In genomic region chr15:70271422-70272088, GRCh38 we compare ENCODE assay signal across 8 cellular contexts.
DNase-seq lines count a peak whose midpoint lies in the region; ATAC-seq and TF ChIP-seq lines count a peak whose summit lies in the region.

No MANE protein-coding gene starts in this region.

- intact Hi-C loops in HCT116 (cut with micrococcal nuclease) = no loop called here

- TF ChIP-seq RAD21 in HCT116 (IDR thresholded peaks at IDR 0.05; ENCODE audit: low read depth) = 0 out of 2 replicates have a peak, but pooled peaks have one; percentile 13

- BruUV-seq in HCT116 (replicated peaks; lab: Mats Ljungman, UMichigan) = no TSS peak

- H3K79me2 ChIP-seq in HCT116 (ENCODE audit: insufficient read depth, low read length) = no peaks in the 10 kb centered on the region

- CTCF ChIA-PET in HCT116 (lab: Charles Lee) = no interaction called here
- CTCF ChIA-PET in activated CD8-positive, alpha-beta memory T cell treated with anti-CD3 and anti-CD28 coated beads, Interleukin-2, amount 10 ng/mL, durations not matched to agents 7 days and 5 days (lab: Charles Lee) = no interaction called here

- H4K20me1 ChIP-seq in HCT116 (ENCODE audit: insufficient read depth) = no peaks in the 10 kb centered on the region

- TF ChIP-seq POLR2A in HCT116 (IDR thresholded peaks at IDR 0.05; ENCODE audit: borderline replicate concordance, extremely low read depth, insufficient read depth, insufficient read length) (no peak), tibial nerve (IDR thresholded peaks at IDR 0.05) (peak in 1 of 2 donors; percentile 9)

- TF ChIP-seq CTCF in HCT116 (IDR thresholded peaks at IDR 0.05 in 2 of 3, conservative IDR thresholded peaks at IDR 0.05 in 1 of 3; ENCODE audit: borderline replicate concordance in 1 of 3, insufficient read depth in 1 of 3, low read depth in 2 of 3, low read length in 2 of 3) (no peak), tibial nerve (IDR thresholded peaks at IDR 0.05) (no peak)

- DNase-seq in A172 (ENCODE audit: low spot score) = peak; percentile 96
- peak; percentile 92 for DNase-seq in HCT116 (ENCODE audit: low read depth, low spot score)
- peak; percentile 76 for DNase-seq in SW480 (ENCODE audit: low spot score)
- peak; percentile 85 for DNase-seq in hepatic stellate cell (ENCODE audit: low spot score)
- DNase-seq in tibial nerve (ENCODE audit: low spot score in 2 of 2) = peak; percentile 30 to 73
- no peak for DNase-seq in inferior parietal cortex (ENCODE audit: extremely low spot score)
- DNase-seq in activated CD8-positive, alpha-beta memory T cell treated with anti-CD3 and anti-CD28 coated beads, Interleukin-2, amount 10 ng/mL, durations not matched to agents 7 days and 5 days = no peak
- DNase-seq in stimulated activated CD4-positive, alpha-beta T cell treated with anti-CD3 and anti-CD28 coated beads, Interleukin-12 subunit alpha, Interleukin-12 subunit beta, amount 100 ng/mL, for 4 hours = no peak

- no peak overlapping the region for H3K4me3 Mint-ChIP-seq in activated CD8-positive, alpha-beta memory T cell treated with anti-CD3 and anti-CD28 coated beads, Interleukin-2, amount 10 ng/mL, durations not matched to agents 7 days and 5 days

- no peaks in the 10 kb centered on the region for H3K36me3 Mint-ChIP-seq in activated CD8-positive, alpha-beta memory T cell treated with anti-CD3 and anti-CD28 coated beads, Interleukin-2, amount 10 ng/mL, durations not matched to agents 7 days and 5 days

- peak overlapping the region in 1 of 2 experiments; percentile 5; a peak in 1 of 4 replicates for H3K4me3 ChIP-seq in HCT116 (replicated peaks in 1 of 2; ENCODE audit: low read depth in 1 of 2, low read length in 2 of 2)
- H3K4me3 ChIP-seq in tibial nerve = no peak overlapping the region

- no peaks in the 10 kb centered on the region for H3K9me3 Mint-ChIP-seq in activated CD8-positive, alpha-beta memory T cell treated with anti-CD3 and anti-CD28 coated beads, Interleukin-2, amount 10 ng/mL, durations not matched to agents 7 days and 5 days (ENCODE audit: low read depth)

- peak overlapping the region; percentile 54 for H3K4me2 ChIP-seq in HCT116 (ENCODE audit: low read length)

- H3K4me1 Mint-ChIP-seq in activated CD8-positive, alpha-beta memory T cell treated with anti-CD3 and anti-CD28 coated beads, Interleukin-2, amount 10 ng/mL, durations not matched to agents 7 days and 5 days = peaks cover 8% of the 10 kb centered on the region

- ATAC-seq in HCT116 = peak; percentile 96
- no peak for ATAC-seq in activated CD8-positive, alpha-beta memory T cell treated with anti-CD3 and anti-CD28 coated beads, Interleukin-2, amount 10 ng/mL, durations not matched to agents 7 days and 5 days

- H3K4me1 ChIP-seq in HCT116 (ENCODE audit: control insufficient read depth in 1 of 2, insufficient read depth in 2 of 2, low read length in 2 of 2) (peaks cover 16 to 43% of the 10 kb centered on the region in 2 experiments), tibial nerve (peaks cover 0 to 50% (median 40%) of the 10 kb centered on the region in 4 donors)

- H3K9me3 ChIP-seq in HCT116 (ENCODE audit: control insufficient read depth in 1 of 2, insufficient read depth in 1 of 2, low read depth in 1 of 2, low read length in 2 of 2) (no peaks in the 10 kb centered on the region), tibial nerve (no peaks in the 10 kb centered on the region)

- peaks cover 42% of the 10 kb centered on the region for H3K27me3 Mint-ChIP-seq in activated CD8-positive, alpha-beta memory T cell treated with anti-CD3 and anti-CD28 coated beads, Interleukin-2, amount 10 ng/mL, durations not matched to agents 7 days and 5 days

- H3K9me2 ChIP-seq in HCT116 (ENCODE audit: insufficient read depth) = no peaks in the 10 kb centered on the region

- no peak overlapping the region for H2AFZ ChIP-seq in HCT116 (ENCODE audit: low read depth, low read length, poor library complexity, severe bottlenecking)

- no peak overlapping the region for H3K9ac ChIP-seq in HCT116 (ENCODE audit: low read length)

- RAD21 ChIA-PET in HCT116 (lab: Charles Lee; ENCODE audit: low non-redundant PET in 1 of 2, low total read pairs in 2 of 2, uncharacterized antibody in 2 of 2, unreplicated experiment in 2 of 2) = interaction anchor here in 1 of 2 experiments (0.6 to 0.8 kb wide), 2 partner anchors 48 to 802 kb away, joined by 4 to 7 read pairs; no protein-coding TSS in a partner anchor

- H3K27ac ChIP-seq in HCT116 (ENCODE audit: low read depth, low read length) (no peak overlapping the region), tibial nerve (peak overlapping the region in 2 of 4 donors; percentile 77 to 83)

- TF ChIP-seq EP300 in tibial nerve (IDR thresholded peaks at IDR 0.05) = peak in 1 of 2 donors; percentile 85

- H3K27me3 ChIP-seq in HCT116 (ENCODE audit: insufficient read depth, low read length) (peaks cover 35% of the 10 kb centered on the region; the same call in 1 of the 2 replicates), tibial nerve (no peaks in the 10 kb centered on the region)

- H3K27ac Mint-ChIP-seq in activated CD8-positive, alpha-beta memory T cell treated with anti-CD3 and anti-CD28 coated beads, Interleukin-2, amount 10 ng/mL, durations not matched to agents 7 days and 5 days = no peak overlapping the region

- no peaks in the 10 kb centered on the region for H3K36me3 ChIP-seq in HCT116 (ENCODE audit: control insufficient read depth in 1 of 2, insufficient read depth in 2 of 2, low read length in 2 of 2)
- H3K36me3 ChIP-seq in tibial nerve = no peaks in the 10 kb centered on the region

- WGBS in tibial nerve, 2 donors = 3 to 8% methylated on average over 3 of the region's 3 CpGs

- POLR2A ChIA-PET in HCT116 (lab: Charles Lee) = interaction anchor here (0.6 kb wide), 1 partner anchor 1847 kb away, joined by 4 read pairs; the partner anchor contains the start of gene SENP8

TF ChIP-seq in HCT116, 20 proteins besides CTCF, POLR2A, EP300 and RAD21 (continues in another document):
- TF ChIP-seq SP1 (IDR thresholded peaks at IDR 0.05; ENCODE audit: low read depth) (peak; percentile 84), CEBPB (IDR thresholded peaks at IDR 0.05; ENCODE audit: low read depth) (peak; percentile 93), TCF7L2 (IDR thresholded peaks at IDR 0.05; ENCODE audit: borderline replicate concordance, extremely low read depth, insufficient read depth, insufficient read length) (peak; percentile 86), JUND (IDR thresholded peaks at IDR 0.05) (peak; percentile 93), REST (IDR thresholded peaks at IDR 0.05; ENCODE audit: low read depth) (no peak), ATF3 (IDR thresholded peaks at IDR 0.05) (no peak), CBX3 (IDR thresholded peaks at IDR 0.05; ENCODE audit: low read depth) (peak; percentile 92), POLR2AphosphoS5 (IDR thresholded peaks at IDR 0.05; ENCODE audit: low read depth, low read length) (peak; percentile 35; the same call in 1 of the 2 replicates), SRF (IDR thresholded peaks at IDR 0.05; ENCODE audit: low read depth) (no peak), FOSL1 (IDR thresholded peaks at IDR 0.05; ENCODE audit: low read depth) (peak; percentile 85), ZNF274 (IDR thresholded peaks at IDR 0.05; ENCODE audit: low read depth, low read length) (no peak)
- TF ChIP-seq, protein P1, sequence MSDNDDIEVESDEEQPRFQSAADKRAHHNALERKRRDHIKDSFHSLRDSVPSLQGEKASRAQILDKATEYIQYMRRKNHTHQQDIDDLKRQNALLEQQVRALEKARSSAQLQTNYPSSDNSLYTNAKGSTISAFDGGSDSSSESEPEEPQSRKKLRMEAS (IDR thresholded peaks at IDR 0.05) = peak; percentile 56; the same call in 1 of the 2 replicates
- TF ChIP-seq, protein P2, sequence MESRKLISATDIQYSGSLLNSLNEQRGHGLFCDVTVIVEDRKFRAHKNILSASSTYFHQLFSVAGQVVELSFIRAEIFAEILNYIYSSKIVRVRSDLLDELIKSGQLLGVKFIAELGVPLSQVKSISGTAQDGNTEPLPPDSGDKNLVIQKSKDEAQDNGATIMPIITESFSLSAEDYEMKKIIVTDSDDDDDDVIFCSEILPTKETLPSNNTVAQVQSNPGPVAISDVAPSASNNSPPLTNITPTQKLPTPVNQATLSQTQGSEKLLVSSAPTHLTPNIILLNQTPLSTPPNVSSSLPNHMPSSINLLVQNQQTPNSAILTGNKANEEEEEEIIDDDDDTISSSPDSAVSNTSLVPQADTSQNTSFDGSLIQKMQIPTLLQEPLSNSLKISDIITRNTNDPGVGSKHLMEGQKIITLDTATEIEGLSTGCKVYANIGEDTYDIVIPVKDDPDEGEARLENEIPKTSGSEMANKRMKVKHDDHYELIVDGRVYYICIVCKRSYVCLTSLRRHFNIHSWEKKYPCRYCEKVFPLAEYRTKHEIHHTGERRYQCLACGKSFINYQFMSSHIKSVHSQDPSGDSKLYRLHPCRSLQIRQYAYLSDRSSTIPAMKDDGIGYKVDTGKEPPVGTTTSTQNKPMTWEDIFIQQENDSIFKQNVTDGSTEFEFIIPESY (IDR thresholded peaks at IDR 0.05; ENCODE audit: extremely low read depth, insufficient replicate concordance, low read length) = no peak

Comparison
In these comparisons a context has a peak if more than half of its experiments do, and no peak if none do; other contexts are left out.
1. DNase-seq: peak in A172 (single experiment), HCT116 (single experiment), SW480 (single experiment), hepatic stellate cell (single experiment) and tibial nerve (2 of 2); none in inferior parietal cortex (single experiment), activated CD8-positive, alpha-beta memory T cell treated with anti-CD3 and anti-CD28 coated beads, Interleukin-2, amount 10 ng/mL, durations not matched to agents 7 days and 5 days (single experiment) and stimulated activated CD4-positive, alpha-beta T cell treated with anti-CD3 and anti-CD28 coated beads, Interleukin-12 subunit alpha, Interleukin-12 subunit beta, amount 100 ng/mL, for 4 hours (single experiment).